In genomic region chr12:56206373-56207166, GRCh38 we compare ENCODE assay signal across 8 cellular contexts. TPM values are rescaled to one million over a fixed set of nuclear protein-coding genes. Genes with fewer than 3 reads are reported as not detected.
DNase-seq lines count a peak whose midpoint lies in the region; ATAC-seq and TF ChIP-seq lines count a peak whose summit lies in the region.

No MANE protein-coding gene starts in this region.

- no peaks in the 10 kb centered on the region for H3K27me3 ChIP-seq in endodermal cell (ENCODE audit: control insufficient read depth, insufficient read depth, low read length, poor library complexity, severe bottlenecking)

- H3K36me3 ChIP-seq in endodermal cell (ENCODE audit: control insufficient read depth, insufficient read depth, low read length), result peaks cover 61% of the 10 kb centered on the region

- H3K4me1 ChIP-seq in endodermal cell (ENCODE audit: control insufficient read depth, insufficient read depth, low read length), result peaks cover 5% of the 10 kb centered on the region

- H3K4me1 Mint-ChIP-seq in endodermal cell (peaks cover 9% of the 10 kb centered on the region), natural killer cell (no peaks in the 10 kb centered on the region)

- ATAC-seq in natural killer cell (peak; percentile 32 to 66 (median 63)), GM19463 (IDR thresholded peaks at IDR 0.05; ENCODE audit: unreplicated experiment) (no peak), GM19395 (IDR thresholded peaks at IDR 0.05; ENCODE audit: unreplicated experiment) (no peak)

- peak; percentile 31 for DNase-seq in DMS114 treated with DMSO at 0.1 percent for 48 hours (lab: John Stamatoyannopoulos, UW; ENCODE audit: unreplicated experiment)
- DNase-seq in HT-29 (ENCODE audit: low spot score), result peak; percentile 70
- peak; percentile 42 for DNase-seq in UCSD-AML1 (lab: John Stamatoyannopoulos, UW; ENCODE audit: unreplicated experiment)
- peak; percentile 96 for DNase-seq in endodermal cell
- DNase-seq in natural killer cell, result no peak
- no peak for DNase-seq in putamen (ENCODE audit: low spot score)

- no peak overlapping the region for H3K4me3 Mint-ChIP-seq in endodermal cell
- no peak overlapping the region for H3K4me3 Mint-ChIP-seq in natural killer cell

- WGBS in endodermal cell (ENCODE audit: insufficient coverage in 1 of 2, insufficient read length in 1 of 2), 2 experiments, result 85 to 86% methylated on average over 13 to 14 of the region's 15 CpGs

- H3K9me3 ChIP-seq in endodermal cell (ENCODE audit: control insufficient read depth, low read length), result no peaks in the 10 kb centered on the region

- H3K36me3 Mint-ChIP-seq in endodermal cell (ENCODE audit: low read depth) (peaks cover 51% of the 10 kb centered on the region), natural killer cell (peaks cover 9% of the 10 kb centered on the region)

- H3K9me3 Mint-ChIP-seq in endodermal cell (no peaks in the 10 kb centered on the region), natural killer cell (no peaks in the 10 kb centered on the region)

- peak; percentile 82 for TF ChIP-seq CTCF in endodermal cell (conservative IDR thresholded peaks at IDR 0.05)
- TF ChIP-seq CTCF in natural killer cell (IDR thresholded peaks at IDR 0.05), result peak; percentile 26

- H3K9ac ChIP-seq in endodermal cell (ENCODE audit: extremely low read depth, low read length, poor library complexity, severe bottlenecking), result no peak overlapping the region

- intact Hi-C loops in natural killer cell (cut with micrococcal nuclease), result no loop called here

- peak overlapping the region; percentile 46 for H3K27ac Mint-ChIP-seq in endodermal cell
- H3K27ac Mint-ChIP-seq in natural killer cell, result peak overlapping the region in 1 of 2 donors; percentile 0

- H3K27ac ChIP-seq in endodermal cell (ENCODE audit: low read depth, low read length), result no peak overlapping the region

- no peak overlapping the region for H3K4me3 ChIP-seq in endodermal cell (ENCODE audit: low read length)

- H3K27me3 Mint-ChIP-seq in endodermal cell (ENCODE audit: insufficient read depth) (no peaks in the 10 kb centered on the region), natural killer cell (ENCODE audit: low read depth in 2 of 2) (no peaks in the 10 kb centered on the region)

RNA-seq across cellular contexts. Expression of gene RNF41, which starts 15.2 kb away (rescaled TPM):
- total RNA-seq in HT-29 (2014; rRNA removed; shearing (Covaris generic)), result 94.3 and 103 TPM in 2 replicates
- total RNA-seq in endodermal cell, result 10 to 100 TPM; 45.8 to 48.9 TPM
- 41.5 TPM for polyA plus RNA-seq in endodermal cell (2013, experiment 1 of 2)
- polyA plus RNA-seq in endodermal cell (2013, experiment 2 of 2), result 40.9 TPM
- 10 to 100 TPM; 32.3 to 44.5 (median 38.6) TPM for total RNA-seq in natural killer cell

RNA-seq across cellular contexts. Expression of gene SMARCC2, which starts 17.3 kb away (rescaled TPM):
- total RNA-seq in HT-29 (2014; rRNA removed; shearing (Covaris generic)), result 15.5 and 20.2 TPM in 2 replicates
- total RNA-seq in endodermal cell, result 100 to 1,000 TPM; 127 to 129 TPM
- 114 TPM for polyA plus RNA-seq in endodermal cell (2013, experiment 1 of 2)
- polyA plus RNA-seq in endodermal cell (2013, experiment 2 of 2), result 107 TPM
- total RNA-seq in natural killer cell, result 100 to 1,000 TPM; 205 to 232 (median 210) TPM

RNA-seq across cellular contexts. Expression of gene NABP2, which starts 17.6 kb away (rescaled TPM):
- 57.1 and 69.9 TPM in 2 replicates for total RNA-seq in HT-29 (2014; rRNA removed; shearing (Covaris generic))
- total RNA-seq in endodermal cell (10 to 100 TPM; 27.0 to 35.1 TPM), natural killer cell (10 to 100 TPM; 21.6 to 23.4 (median 22.6) TPM)
- polyA plus RNA-seq in endodermal cell (2013, experiment 1 of 2), result 43.7 TPM
- polyA plus RNA-seq in endodermal cell (2013, experiment 2 of 2), result 41.2 TPM

RNA-seq across cellular contexts. Expression of gene SLC39A5, which starts 23.3 kb away (rescaled TPM):
- 8.6 and 10.7 TPM in 2 replicates for total RNA-seq in HT-29 (2014; rRNA removed; shearing (Covaris generic))
- total RNA-seq in endodermal cell, result 1 to 10 TPM; 2.5 to 3.2 TPM
- 3.1 TPM for polyA plus RNA-seq in endodermal cell (2013, experiment 1 of 2)
- polyA plus RNA-seq in endodermal cell (2013, experiment 2 of 2), result 1.6 TPM
- 1 to 10 TPM in 1 of 3 donors, under 1 TPM in 2; 0.70 to 1.4 (median 0.71) TPM for total RNA-seq in natural killer cell

RNA-seq across cellular contexts. Expression of gene MYL6, which starts 48.4 kb away (rescaled TPM):
- total RNA-seq in HT-29 (2014; rRNA removed; shearing (Covaris generic)), result 918 and 956 TPM in 2 replicates
- 1,000 to 10,000 TPM; 1,640 to 1,647 TPM for total RNA-seq in endodermal cell
- 1,347 TPM for polyA plus RNA-seq in endodermal cell (2013, experiment 1 of 2)
- 1,436 TPM for polyA plus RNA-seq in endodermal cell (2013, experiment 2 of 2)
- 1,000 to 10,000 TPM in 2 of 3 donors, 100 to 1,000 TPM in 1; 881 to 1,204 (median 1,015) TPM for total RNA-seq in natural killer cell

Comparison
In these comparisons a context has a peak if more than half of its experiments do, and no peak if none do; other contexts are left out.
1. DNase-seq: peak in DMS114 treated with DMSO at 0.1 percent for 48 hours (single experiment), HT-29 (single experiment), UCSD-AML1 (single experiment) and endodermal cell (single experiment); none in natural killer cell (single experiment) and putamen (single experiment).
2. ATAC-seq: peak in natural killer cell (3 of 3); none in GM19463 (single experiment) and GM19395 (single experiment).